ENCODE assay signal across 16 cellular contexts in genomic region chr2:171083426-171083825, GRCh38.
DNase-seq lines count a peak whose midpoint lies in the region; ATAC-seq and TF ChIP-seq lines count a peak whose summit lies in the region.
"Had no signal": no experiment of that assay in that cellular context is flagged by ENCODE, and none has a peak within 500 bp of the region (broad histone marks: within the 10 kb centered on the region; RNA-seq: fewer than 3 reads in every experiment).

No MANE protein-coding gene starts in this region.

- no peaks in the 10 kb centered on the region for H3K9me3 Mint-ChIP-seq in activated T-cell treated with anti-CD3 and anti-CD28 coated beads, Interleukin-2, amount 50 U/mL, for 72 hours

- peak overlapping the region; percentile 75 for H3K27ac Mint-ChIP-seq in activated T-cell treated with anti-CD3 and anti-CD28 coated beads, Interleukin-2, amount 50 U/mL, for 72 hours

- H3K4me3 ChIP-seq in HEK293 (ENCODE audit: low read depth, low read length), result no peak overlapping the region
- H3K4me3 ChIP-seq: psoas muscle, testis had no signal

- no peaks in the 10 kb centered on the region for H3K27me3 Mint-ChIP-seq in activated T-cell treated with anti-CD3 and anti-CD28 coated beads, Interleukin-2, amount 50 U/mL, for 72 hours (ENCODE audit: low read depth)

- peaks cover 3 to 6% of the 10 kb centered on the region in 2 donors for H3K36me3 Mint-ChIP-seq in activated T-cell treated with anti-CD3 and anti-CD28 coated beads, Interleukin-2, amount 50 U/mL, for 72 hours (ENCODE audit: insufficient read depth in 2 of 2)

- ATAC-seq in activated T-cell treated with anti-CD3 and anti-CD28 coated beads, Interleukin-2, amount 50 U/mL, for 72 hours (replicated peaks in 1 of 2), result no peak
- ATAC-seq in GM21423 (IDR thresholded peaks at IDR 0.05; ENCODE audit: unreplicated experiment), result no peak
- ATAC-seq: foreskin keratinocyte, Panc1 had no signal

- no peak for TF ChIP-seq CTCF in HEK293 (tag by site-specific recombination; IDR thresholded peaks at IDR 0.05)

- no peak for DNase-seq in activated T-cell treated with anti-CD3 and anti-CD28 coated beads, Interleukin-2, amount 50 U/mL, for 72 hours
- no peak for DNase-seq in activated T-cell treated with anti-CD3 and anti-CD28 coated beads, Interleukin-2, amount 50 U/mL, for 1 hour
- DNase-seq in NCI-H82 treated with DMSO at 0.1 percent for 48 hours (lab: John Stamatoyannopoulos, UW; ENCODE audit: unreplicated experiment), result peak; percentile 97
- peak; percentile 70 to 81 for DNase-seq in erythroblast (lab: John Stamatoyannopoulos, UW)
- DNase-seq in NCI-H226, result no peak
- no peak for DNase-seq in DMS114 treated with DMSO at 0.1 percent for 48 hours (lab: John Stamatoyannopoulos, UW; ENCODE audit: unreplicated experiment)
- DNase-seq: activated CD4-positive, alpha-beta T cell treated with anti-CD3 and anti-CD28 coated beads for 4 hours; foreskin keratinocyte; NCI-H446 treated with DMSO at 0.1 percent for 48 hours; nephron progenitor cell; psoas muscle; testis had no signal

- CTCF ChIA-PET in HEK293 (lab: Yijun Ruan, JAX), result interaction anchor here (0.6 to 0.7 kb wide), 2 partner anchors 327 to 531 kb away, joined by 3 read pairs; no protein-coding TSS in a partner anchor

- peak overlapping the region; percentile 72 to 92 for H3K4me3 Mint-ChIP-seq in activated T-cell treated with anti-CD3 and anti-CD28 coated beads, Interleukin-2, amount 50 U/mL, for 72 hours
- H3K4me3 Mint-ChIP-seq: nephron progenitor cell had no signal

- H3K4me1 ChIP-seq in HEK293 (ENCODE audit: control insufficient read depth, insufficient read depth, low read length), result peaks cover 8% of the 10 kb centered on the region
- H3K4me1 ChIP-seq: foreskin keratinocyte, psoas muscle had no signal

- peaks cover 72% of the 10 kb centered on the region for H3K4me1 Mint-ChIP-seq in activated T-cell treated with anti-CD3 and anti-CD28 coated beads, Interleukin-2, amount 50 U/mL, for 72 hours (ENCODE audit: low read depth)

- TF ChIP-seq POLR2A in erythroblast (IDR thresholded peaks at IDR 0.05; ENCODE audit: low read length), result no peak

- POLR2A ChIA-PET in HEK293 (lab: Yijun Ruan, JAX), result no interaction called here

- no peak overlapping the region for H3K27ac ChIP-seq in HEK293 (ENCODE audit: extremely low read depth, low read depth, low read length)
- H3K27ac ChIP-seq: foreskin keratinocyte, KMS-11, psoas muscle, testis had no signal

- H3K36me3 ChIP-seq in HEK293 (ENCODE audit: control insufficient read depth in 2 of 2, insufficient read depth in 1 of 2, low read length in 2 of 2), result peaks cover 0 to 4% of the 10 kb centered on the region in 2 experiments; a peak in 1 of 3 replicates

- H3K9me3 ChIP-seq in HEK293 (ENCODE audit: control insufficient read depth, insufficient read depth, low read depth, low read length), result no peaks in the 10 kb centered on the region
- H3K9me3 ChIP-seq: psoas muscle, testis had no signal

TF ChIP-seq in HEK293, 187 proteins besides CTCF, POLR2A, EP300 and RAD21:
- TF ChIP-seq SP7 (tag by site-specific recombination; IDR thresholded peaks at IDR 0.05), result peak; percentile 66; the same call in 1 of the 2 replicates
- TF ChIP-seq ZNF707 (tag by site-specific recombination; IDR thresholded peaks at IDR 0.05), result no peak
TF ChIP-seq in HEK293: peak in this region for 1.

Comparison
In these comparisons a context has a peak if more than half of its experiments do, and no peak if none do; other contexts are left out.
1. DNase-seq: peak in NCI-H82 treated with DMSO at 0.1 percent for 48 hours (single experiment) and erythroblast (2 of 2); none in activated T-cell treated with anti-CD3 and anti-CD28 coated beads, Interleukin-2, amount 50 U/mL, for 72 hours (0 of 2), activated T-cell treated with anti-CD3 and anti-CD28 coated beads, Interleukin-2, amount 50 U/mL, for 1 hour (single experiment), NCI-H226 (single experiment) and DMS114 treated with DMSO at 0.1 percent for 48 hours (single experiment).